In the genomic region with DNA sequence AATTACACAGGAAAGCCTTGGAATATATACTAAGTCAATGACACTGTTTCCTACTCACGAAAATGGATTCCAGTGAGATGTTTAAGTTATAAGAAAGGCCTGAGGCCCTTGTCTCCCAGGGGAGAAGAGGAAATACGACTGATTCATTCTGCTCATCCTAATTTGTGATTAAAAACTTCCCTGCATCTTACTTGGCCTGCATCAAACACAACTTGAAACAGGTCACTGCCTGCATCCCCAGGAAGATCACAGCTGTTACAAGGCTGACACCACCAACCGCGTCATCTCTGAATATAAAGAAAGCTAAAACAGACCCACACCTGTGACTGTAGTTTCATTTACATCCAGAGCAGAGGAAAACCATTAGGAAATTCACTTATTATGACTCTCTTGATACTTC, we compare ENCODE assay signal across 25 cellular contexts.
DNase-seq lines count a peak whose midpoint lies in the region; ATAC-seq and TF ChIP-seq lines count a peak whose summit lies in the region.
"Had no signal": no experiment of that assay in that cellular context is flagged by ENCODE, and none has a peak within 500 bp of the region (broad histone marks: within the 10 kb centered on the region; RNA-seq: fewer than 3 reads in every experiment).

No MANE protein-coding gene starts in this region.

- DNase-seq in EH (ENCODE audit: low read depth): peak; percentile 24
- DNase-seq in ELR (ENCODE audit: low read depth): peak; percentile 13
- peak; percentile 9 for DNase-seq in adipocyte (ENCODE audit: low read depth)
- peak; percentile 78 to 80 for DNase-seq in foreskin keratinocyte
- no peak for DNase-seq in activated T-cell treated with anti-CD3 and anti-CD28 coated beads, Interleukin-2, amount 50 U/mL, for 1 hour
- DNase-seq in GM19238 (ENCODE audit: insufficient read length, low spot score): no peak
- DNase-seq: C1 segment of cervical spinal cord; Caco-2; CD4-positive, alpha-beta memory T cell; DMS153; DND-41; KBM-7; MG63; NCI-H1105 treated with DMSO at 0.1 percent for 48 hours; NCI-H146; NCI-H1930; NCI-H226; NCI-H510A; NCI-H774; NK-92 treated with Interleukin-12 subunit alpha and Interleukin-12 subunit beta, amount 100 ng/mL, for 24 hours; PC-3; SK-N-SH; SW 1271 had no signal

- TF ChIP-seq CTCF in foreskin keratinocyte (conservative IDR thresholded peaks at IDR 0.05): no peak

- ATAC-seq in foreskin keratinocyte (peak; percentile 91), GM19397 (IDR thresholded peaks at IDR 0.05; ENCODE audit: unreplicated experiment) (no peak)
- ATAC-seq: HCT116, PC-3 had no signal

- no peaks in the 10 kb centered on the region for H3K36me3 ChIP-seq in adipocyte (ENCODE audit: control insufficient read depth, insufficient read depth, low read length, severe bottlenecking)
- H3K36me3 ChIP-seq: MG63 had no signal

- no peak overlapping the region for H3K9ac ChIP-seq in adipocyte (ENCODE audit: low read length)
- H3K9ac ChIP-seq: SK-N-SH had no signal

- H3K4me1 ChIP-seq in adipocyte (ENCODE audit: control insufficient read depth, insufficient read depth, low read length) (no peaks in the 10 kb centered on the region), foreskin keratinocyte (no peaks in the 10 kb centered on the region)
- H3K4me1 ChIP-seq: Caco-2 had no signal

- peaks cover 3% of the 10 kb centered on the region for H3K27me3 ChIP-seq in adipocyte (replicated peaks; ENCODE audit: control insufficient read depth, insufficient read depth, low read length)
- no peaks in the 10 kb centered on the region for H3K27me3 ChIP-seq in foreskin keratinocyte
- H3K27me3 ChIP-seq: MG63 had no signal

- H3K9me3 ChIP-seq in adipocyte (ENCODE audit: control insufficient read depth, low read length): no peaks in the 10 kb centered on the region
- H3K9me3 ChIP-seq: Caco-2, MG63, SK-N-SH had no signal

- peak overlapping the region; percentile 66 for H3K27ac ChIP-seq in foreskin keratinocyte

- no peak overlapping the region for H3K4me3 ChIP-seq in adipocyte (ENCODE audit: low read length)
- H3K4me3 ChIP-seq: MG63 had no signal

Comparison
In these comparisons a context has a peak if more than half of its experiments do, and no peak if none do; other contexts are left out.
1. DNase-seq: peak in EH (single experiment), ELR (single experiment), adipocyte (single experiment) and foreskin keratinocyte (2 of 2); none in activated T-cell treated with anti-CD3 and anti-CD28 coated beads, Interleukin-2, amount 50 U/mL, for 1 hour (single experiment) and GM19238 (single experiment).